12 cellular contexts compared by ENCODE assay signal in genomic region chr12:107891967-107892366, GRCh38.
DNase-seq lines count a peak whose midpoint lies in the region; ATAC-seq, FAIRE-seq and TF ChIP-seq lines count a peak whose summit lies in the region.
"Had no signal": no experiment of that assay in that cellular context is flagged by ENCODE, and none has a peak within 500 bp of the region (broad histone marks: within the 10 kb centered on the region; RNA-seq: fewer than 3 reads in every experiment).

No MANE protein-coding gene starts in this region.

- no peaks in the 10 kb centered on the region for H3K36me3 Mint-ChIP-seq in WTC11

- H3K9ac ChIP-seq in IMR-90 (ENCODE audit: low read depth, low read length) (no peak overlapping the region), HepG2 (ENCODE audit: insufficient read depth, low read depth, low read length) (no peak overlapping the region)

- H2AFZ ChIP-seq in IMR-90 (replicated peaks; ENCODE audit: low read length, poor library complexity), result no peak overlapping the region
- no peak overlapping the region for H2AFZ ChIP-seq in HepG2 (ENCODE audit: low read length)

- TF ChIP-seq EP300 in HepG2 (IDR thresholded peaks at IDR 0.05; ENCODE audit: low read depth in 2 of 2, low read length in 2 of 2) (no peak), HepG2 (CRISPR knock-in tag; IDR thresholded peaks at IDR 0.05; ENCODE audit: borderline replicate concordance) (no peak)

- intact Hi-C loops in IMR-90 (cut with micrococcal nuclease) (no loop called here), HepG2 (cut with micrococcal nuclease; ENCODE audit: unreplicated experiment) (no loop called here)

- CTCF ChIA-PET in IMR-90 (lab: Yijun Ruan, JAX), result no interaction called here
- CTCF ChIA-PET in WTC11 (lab: Charles Lee), result interaction anchor here (1.5 kb wide), 1 partner anchor 20 kb away, joined by 9 read pairs; no protein-coding TSS in a partner anchor
- CTCF ChIA-PET in HepG2 (lab: Yijun Ruan, JAX; ENCODE audit: low intra/inter-chr PET ratio, low total read pairs), result no interaction called here

- no peak overlapping the region for H3K27ac ChIP-seq in IMR-90 (ENCODE audit: insufficient read depth, low read length)
- H3K27ac ChIP-seq in HepG2 (ENCODE audit: extremely low read length, insufficient read depth, low read length), result no peak overlapping the region
- H3K27ac ChIP-seq: SJSA1, thyroid gland had no signal

- H3K27me3 ChIP-seq in IMR-90 (ENCODE audit: control insufficient read depth, insufficient read depth, low read length) (no peaks in the 10 kb centered on the region), HepG2 (ENCODE audit: control insufficient read depth in 1 of 2, insufficient read depth in 2 of 2, low read length in 2 of 2) (peaks cover 0 to 1% of the 10 kb centered on the region in 2 experiments; a peak in 2 of 5 replicates)
- H3K27me3 ChIP-seq: thyroid gland had no signal

- no peak overlapping the region for H4K8ac ChIP-seq in IMR-90 (ENCODE audit: low read depth in 2 of 2, low read length in 2 of 2)

- no peak overlapping the region for H3K56ac ChIP-seq in IMR-90 (ENCODE audit: extremely low read depth, insufficient read depth, low read length)

- no peak for TF ChIP-seq POLR2A in IMR-90 (IDR thresholded peaks at IDR 0.05; ENCODE audit: low read depth, low read length)
- no peak for TF ChIP-seq POLR2A in HepG2 (IDR thresholded peaks at IDR 0.05; ENCODE audit: insufficient read depth in 1 of 2, low read depth in 2 of 2, low read length in 2 of 2)

- H3K14ac ChIP-seq in IMR-90 (replicated peaks; ENCODE audit: low read depth, low read length), result no peak overlapping the region

- H3K9me3 ChIP-seq in IMR-90 (ENCODE audit: control insufficient read depth, insufficient read depth, low read length) (no peaks in the 10 kb centered on the region), HepG2 (ENCODE audit: low read length) (no peaks in the 10 kb centered on the region)
- H3K9me3 ChIP-seq: SJSA1, thyroid gland had no signal

- no peaks in the 10 kb centered on the region for H3K9me3 Mint-ChIP-seq in WTC11

- dilution Hi-C loops in IMR-90 (cut with HindIII; ENCODE audit: low sequenced_read_pairs, unreplicated experiment), result no loop called here

- no peak overlapping the region for H2AK9ac ChIP-seq in IMR-90 (replicated peaks; ENCODE audit: low read depth, low read length, poor library complexity)

- no peaks in the 10 kb centered on the region for H3K4me1 ChIP-seq in IMR-90 (ENCODE audit: control insufficient read depth, insufficient read depth, low read length)
- H3K4me1 ChIP-seq in HepG2 (ENCODE audit: insufficient read depth, low read length), result no peaks in the 10 kb centered on the region
- H3K4me1 ChIP-seq: SJSA1, thyroid gland had no signal

- no peaks in the 10 kb centered on the region for H3K79me2 ChIP-seq in HepG2 (ENCODE audit: insufficient read depth, low read length)

- in situ Hi-C loops in IMR-90 (cut with MboI; ENCODE audit: low sequenced_read_pairs), result loop anchor here (25.0 kb wide), 1 partner anchor 755 kb away; no protein-coding TSS in a partner anchor
- in situ Hi-C loops in HepG2 (cut with HindIII; ENCODE audit: extremely low pct_ligation_motif_present, low pct_unique_long_range_greater_than_20kb), result no loop called here

- 50% methylated on average over 2 of the region's 3 CpGs; no CpG with 5 or more reads in 1 of the 2 experiments for WGBS in IMR-90 (ENCODE audit: extremely low coverage in 2 of 2, insufficient read length in 1 of 2), 2 experiments
- 8% methylated on average over 3 of the region's 3 CpGs for WGBS in HepG2 (ENCODE audit: low lambda C conversion rate)

- no peak overlapping the region for H3K18ac ChIP-seq in IMR-90 (ENCODE audit: low read depth, low read length)

- no peak for FAIRE-seq in HepG2 (lab: Jason Lieb, UNC)
- FAIRE-seq: HTR-8/SVneo had no signal

- no peak overlapping the region for H4K91ac ChIP-seq in IMR-90 (ENCODE audit: insufficient read depth, low read depth, low read length)

- H2BK20ac ChIP-seq in IMR-90 (ENCODE audit: low read depth, low read length), result no peak overlapping the region

- H3K23ac ChIP-seq in IMR-90 (ENCODE audit: low read depth, low read length), result no peak overlapping the region

- H3K4me3 ChIP-seq in IMR-90 (ENCODE audit: insufficient read depth, low read depth, low read length) (no peak overlapping the region), HepG2 (replicated peaks in 1 of 3; ENCODE audit: insufficient read depth in 1 of 3, low read depth in 2 of 3, low read length in 3 of 3) (no peak overlapping the region)
- H3K4me3 ChIP-seq: SJSA1, thyroid gland had no signal

- H3K4me2 ChIP-seq in IMR-90 (ENCODE audit: low read depth, low read length) (no peak overlapping the region), HepG2 (ENCODE audit: low read depth, low read length) (no peak overlapping the region)

- no peak overlapping the region for H2BK15ac ChIP-seq in IMR-90 (ENCODE audit: low read depth, low read length)

- POLR2A ChIA-PET in IMR-90 (lab: Charles Lee; ENCODE audit: unreplicated experiment) (no interaction called here), WTC11 (lab: Charles Lee) (no interaction called here), HepG2 (lab: Yijun Ruan, JAX) (no interaction called here)

- no peak overlapping the region for H3K4ac ChIP-seq in IMR-90 (ENCODE audit: low read depth, low read length)

- DNase-seq in EH (ENCODE audit: low read depth) (peak; percentile 26), IMR-90 (peak; percentile 4), WTC11 (ENCODE audit: low spot score) (no peak), HepG2 (ENCODE audit: low spot score) (no peak), NCI-H774 (lab: John Stamatoyannopoulos, UW) (no peak), left lobe of liver (ENCODE audit: low spot score) (no peak), NCI-H510A (lab: John Stamatoyannopoulos, UW) (no peak), occipital lobe (lab: John Stamatoyannopoulos, UW) (no peak)
- DNase-seq: stimulated activated CD4-positive, alpha-beta T cell treated with anti-CD3 and anti-CD28 coated beads, Interleukin-2, amount 100 ng/mL, for 24 hours; thyroid gland had no signal

- no peak for ATAC-seq in IMR-90 (ENCODE audit: low read depth)
- ATAC-seq in WTC11, result peak; percentile 85
- ATAC-seq in HepG2, result no peak; the same call in 1 of the 3 replicates
- no peak for ATAC-seq in left lobe of liver

- no peaks in the 10 kb centered on the region for H3K4me1 Mint-ChIP-seq in WTC11

- H2AK5ac ChIP-seq in IMR-90 (ENCODE audit: low read depth, low read length), result no peak overlapping the region

- no peak overlapping the region for H3K4me3 Mint-ChIP-seq in WTC11

- H3K36me3 ChIP-seq in IMR-90 (ENCODE audit: control insufficient read depth, insufficient read depth, low read length) (no peaks in the 10 kb centered on the region), HepG2 (replicated peaks in 1 of 2; ENCODE audit: control insufficient read depth in 1 of 2, insufficient read depth in 2 of 2, low read length in 2 of 2) (no peaks in the 10 kb centered on the region)
- H3K36me3 ChIP-seq: SJSA1, thyroid gland had no signal

- no peaks in the 10 kb centered on the region for H3K9me1 ChIP-seq in IMR-90 (ENCODE audit: insufficient read depth, low read length)

- no peak overlapping the region for H3K27ac Mint-ChIP-seq in WTC11

- H2BK120ac ChIP-seq in IMR-90 (ENCODE audit: low read depth, low read length), result no peak overlapping the region

- no peaks in the 10 kb centered on the region for H3K79me1 ChIP-seq in IMR-90 (ENCODE audit: low read depth in 1 of 2, low read length in 2 of 2)

- H4K5ac ChIP-seq in IMR-90 (ENCODE audit: low read depth, low read length), result no peak overlapping the region

- peaks cover 3% of the 10 kb centered on the region; the same call in 1 of the 2 replicates for H3K27me3 Mint-ChIP-seq in WTC11 (ENCODE audit: low read depth)

- no peak overlapping the region for H2BK5ac ChIP-seq in IMR-90 (ENCODE audit: low read depth, low read length, poor library complexity, severe bottlenecking)

- no TSS peak for BruUV-seq in IMR-90 (replicated peaks; lab: Mats Ljungman, UMichigan)
- BruUV-seq in HepG2 (replicated peaks; lab: Mats Ljungman, UMichigan), result no TSS peak

- TF ChIP-seq CTCF in IMR-90 (conservative IDR thresholded peaks at IDR 0.05; ENCODE audit: low read depth, low read length) (peak; percentile 27), WTC11 (IDR thresholded peaks at IDR 0.05) (no peak), HepG2 (CRISPR knock-in tag; IDR thresholded peaks at IDR 0.05) (peak; percentile 35)

- H4K20me1 ChIP-seq in IMR-90 (ENCODE audit: insufficient read depth, low read length) (no peaks in the 10 kb centered on the region), HepG2 (ENCODE audit: insufficient read depth, low read length) (no peaks in the 10 kb centered on the region)

- TF ChIP-seq RAD21 in IMR-90 (IDR thresholded peaks at IDR 0.05; ENCODE audit: low read length), result no peak
- no peak for TF ChIP-seq RAD21 in HepG2 (CRISPR knock-in tag; IDR thresholded peaks at IDR 0.05)

TF ChIP-seq in IMR-90, 13 proteins besides CTCF, POLR2A, EP300 and RAD21 (continues in another document):
- TF ChIP-seq MAFK (IDR thresholded peaks at IDR 0.05; ENCODE audit: low read depth, low read length) (no peak), MAZ (IDR thresholded peaks at IDR 0.05; ENCODE audit: borderline replicate concordance, low read depth, low read length) (no peak)

TF ChIP-seq in HepG2, 621 proteins besides CTCF, POLR2A, EP300 and RAD21:
- TF ChIP-seq STAG1 (CRISPR knock-in tag; IDR thresholded peaks at IDR 0.05), result peak; percentile 5; the same call in 1 of the 2 replicates
- no peak for TF ChIP-seq MBNL3 (CRISPR knock-in tag; conservative IDR thresholded peaks at IDR 0.05)

Comparison
In these comparisons a context has a peak if more than half of its experiments do, and no peak if none do; other contexts are left out.
1. DNase-seq: peak in EH (single experiment) and IMR-90 (single experiment); none in WTC11 (single experiment), HepG2 (single experiment), NCI-H774 (single experiment), left lobe of liver (single experiment), NCI-H510A (single experiment) and occipital lobe (single experiment).